ENCODE assay signal across 1 cellular context in the genomic region with DNA sequence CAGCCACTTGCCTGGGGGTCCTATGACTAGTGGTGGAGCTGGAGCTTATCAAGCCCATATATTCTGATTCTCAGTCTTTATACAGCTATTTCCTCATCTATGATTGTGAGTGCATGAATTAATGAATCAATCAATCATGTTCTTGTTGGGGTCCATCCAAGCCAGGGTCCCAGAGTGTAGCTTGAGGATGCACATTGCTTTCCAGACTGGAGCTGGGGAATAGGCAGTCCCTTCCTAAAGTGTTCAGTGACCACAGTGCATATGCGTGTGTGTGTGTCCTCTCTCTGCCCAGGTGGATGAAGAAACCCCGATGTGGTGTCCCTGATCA.
TF ChIP-seq lines count a peak whose summit lies in the region.

No MANE protein-coding gene starts in this region.

TF ChIP-seq in H1, 55 proteins besides CTCF, POLR2A, EP300 and RAD21:
- TF ChIP-seq ATF2 (IDR thresholded peaks at IDR 0.05; ENCODE audit: low read length) (no peak), POU5F1 (IDR thresholded peaks at IDR 0.05; ENCODE audit: low read depth, low read length) (no peak), PHF8 (conservative IDR thresholded peaks at IDR 0.05; ENCODE audit: low read depth, low read length) (no peak)
